In genomic region chr20:52536040-52536439, GRCh38 we compare ENCODE assay signal across 4 cellular contexts.
"Had no signal": no experiment of that assay in that cellular context is flagged by ENCODE, and none has a peak within 500 bp of the region (broad histone marks: within the 10 kb centered on the region; RNA-seq: fewer than 3 reads in every experiment).

No MANE protein-coding gene starts in this region.

- H3K27ac ChIP-seq: HL-60 had no signal

- FAIRE-seq: K562 had no signal

- H3K4me3 ChIP-seq: K562 had no signal

- ATAC-seq: K562 had no signal

- DNase-seq: KBM-7, KG1 had no signal
